ENCODE assay signal across 15 cellular contexts in genomic region chr2:191180712-191181111, GRCh38. TPM values are rescaled to one million over a fixed set of nuclear protein-coding genes. Genes with fewer than 3 reads are reported as not detected.
A peak's percentile ranks its signal among the peaks of the same experiment; 100 is the strongest.
DNase-seq lines count a peak whose midpoint lies in the region; ATAC-seq and TF ChIP-seq lines count a peak whose summit lies in the region.
"Had no signal": no experiment of that assay in that cellular context is flagged by ENCODE, and none has a peak within 500 bp of the region (broad histone marks: within the 10 kb centered on the region; RNA-seq: fewer than 3 reads in every experiment).

No MANE protein-coding gene starts in this region.

- H3K36me3 ChIP-seq in esophagus muscularis mucosa, result no peaks in the 10 kb centered on the region
- H3K36me3 ChIP-seq: Peyer's patch had no signal

- no peaks in the 10 kb centered on the region for H3K36me3 Mint-ChIP-seq in activated naive CD8-positive, alpha-beta T cell treated with anti-CD3 and anti-CD28 coated beads, Interleukin-2, amount 50 U/mL, for 24 hours (ENCODE audit: low read depth)
- no peaks in the 10 kb centered on the region for H3K36me3 Mint-ChIP-seq in activated naive CD8-positive, alpha-beta T cell treated with anti-CD3 and anti-CD28 coated beads for 36 hours
- H3K36me3 Mint-ChIP-seq: activated naive CD8-positive, alpha-beta T cell treated with anti-CD3 and anti-CD28 coated beads, Interleukin-2, amount 10 ng/mL, durations not matched to agents 7 days and 5 days; natural killer cell had no signal

- H3K4me3 ChIP-seq in fibroblast of pulmonary artery (replicated peaks; ENCODE audit: low read depth, low read length) (no peak overlapping the region), esophagus muscularis mucosa (no peak overlapping the region)
- H3K4me3 ChIP-seq: lung, Peyer's patch had no signal

- H3K9me3 Mint-ChIP-seq in activated naive CD8-positive, alpha-beta T cell treated with anti-CD3 and anti-CD28 coated beads, Interleukin-2, amount 50 U/mL, for 24 hours, result no peaks in the 10 kb centered on the region
- H3K9me3 Mint-ChIP-seq in activated naive CD8-positive, alpha-beta T cell treated with anti-CD3 and anti-CD28 coated beads for 36 hours, result no peaks in the 10 kb centered on the region
- peaks cover 0 to 6% of the 10 kb centered on the region in 2 donors for H3K9me3 Mint-ChIP-seq in stimulated activated naive CD8-positive, alpha-beta T cell treated with anti-CD3 and anti-CD28 coated beads, Interleukin-15, amount 100 ng/mL, for 72 hours
- H3K9me3 Mint-ChIP-seq: activated naive CD8-positive, alpha-beta T cell treated with anti-CD3 and anti-CD28 coated beads, Interleukin-2, amount 10 ng/mL, durations not matched to agents 7 days and 5 days; natural killer cell had no signal

- H3K4me1 Mint-ChIP-seq in activated naive CD8-positive, alpha-beta T cell treated with anti-CD3 and anti-CD28 coated beads, Interleukin-2, amount 50 U/mL, for 24 hours, result peaks cover 31% of the 10 kb centered on the region
- peaks cover 28% of the 10 kb centered on the region for H3K4me1 Mint-ChIP-seq in activated naive CD8-positive, alpha-beta T cell treated with anti-CD3 and anti-CD28 coated beads for 36 hours
- H3K4me1 Mint-ChIP-seq in stimulated activated naive CD8-positive, alpha-beta T cell treated with anti-CD3 and anti-CD28 coated beads, Interleukin-15, amount 100 ng/mL, for 72 hours, result peaks cover 46% of the 10 kb centered on the region

- H3K27ac ChIP-seq in esophagus muscularis mucosa (replicated peaks in 1 of 4), result no peak overlapping the region
- H3K27ac ChIP-seq: Peyer's patch had no signal

- no peaks in the 10 kb centered on the region for H3K27me3 Mint-ChIP-seq in activated naive CD8-positive, alpha-beta T cell treated with anti-CD3 and anti-CD28 coated beads, Interleukin-2, amount 50 U/mL, for 24 hours
- no peaks in the 10 kb centered on the region for H3K27me3 Mint-ChIP-seq in activated naive CD8-positive, alpha-beta T cell treated with anti-CD3 and anti-CD28 coated beads for 36 hours
- no peaks in the 10 kb centered on the region for H3K27me3 Mint-ChIP-seq in stimulated activated naive CD8-positive, alpha-beta T cell treated with anti-CD3 and anti-CD28 coated beads, Interleukin-15, amount 100 ng/mL, for 72 hours
- H3K27me3 Mint-ChIP-seq: activated naive CD8-positive, alpha-beta T cell treated with anti-CD3 and anti-CD28 coated beads, Interleukin-2, amount 10 ng/mL, durations not matched to agents 7 days and 5 days had no signal

- H3K4me3 Mint-ChIP-seq in activated naive CD8-positive, alpha-beta T cell treated with anti-CD3 and anti-CD28 coated beads, Interleukin-2, amount 50 U/mL, for 24 hours, result no peak overlapping the region
- H3K4me3 Mint-ChIP-seq in activated naive CD8-positive, alpha-beta T cell treated with anti-CD3 and anti-CD28 coated beads for 36 hours, result no peak overlapping the region
- no peak overlapping the region for H3K4me3 Mint-ChIP-seq in stimulated activated naive CD8-positive, alpha-beta T cell treated with anti-CD3 and anti-CD28 coated beads, Interleukin-15, amount 100 ng/mL, for 72 hours
- H3K4me3 Mint-ChIP-seq: activated naive CD8-positive, alpha-beta T cell treated with anti-CD3 and anti-CD28 coated beads, Interleukin-2, amount 10 ng/mL, durations not matched to agents 7 days and 5 days; natural killer cell had no signal

- TF ChIP-seq POLR2A in esophagus muscularis mucosa (IDR thresholded peaks at IDR 0.05; ENCODE audit: low read depth), result no peak

- TF ChIP-seq CTCF in fibroblast of pulmonary artery (IDR thresholded peaks at IDR 0.05; ENCODE audit: low read length, missing control alignments) (no peak), esophagus muscularis mucosa (IDR thresholded peaks at IDR 0.05) (no peak)

- H3K27me3 ChIP-seq in esophagus muscularis mucosa, result no peaks in the 10 kb centered on the region
- H3K27me3 ChIP-seq: Peyer's patch had no signal

- no peaks in the 10 kb centered on the region for H3K9me3 ChIP-seq in esophagus muscularis mucosa
- H3K9me3 ChIP-seq: Caco-2, Peyer's patch had no signal

- TF ChIP-seq EP300 in esophagus muscularis mucosa (IDR thresholded peaks at IDR 0.05), result no peak

- no peaks in the 10 kb centered on the region for H3K4me1 ChIP-seq in esophagus muscularis mucosa

- no peak overlapping the region for H3K27ac Mint-ChIP-seq in activated naive CD8-positive, alpha-beta T cell treated with anti-CD3 and anti-CD28 coated beads, Interleukin-2, amount 50 U/mL, for 24 hours
- no peak overlapping the region for H3K27ac Mint-ChIP-seq in activated naive CD8-positive, alpha-beta T cell treated with anti-CD3 and anti-CD28 coated beads for 36 hours
- H3K27ac Mint-ChIP-seq in stimulated activated naive CD8-positive, alpha-beta T cell treated with anti-CD3 and anti-CD28 coated beads, Interleukin-15, amount 100 ng/mL, for 72 hours, result peak overlapping the region in 1 of 2 donors; percentile 27
- H3K27ac Mint-ChIP-seq: activated naive CD8-positive, alpha-beta T cell treated with anti-CD3 and anti-CD28 coated beads, Interleukin-2, amount 10 ng/mL, durations not matched to agents 7 days and 5 days; natural killer cell had no signal

- intact Hi-C loops in esophagus muscularis mucosa (cut with DNase I), result no loop called here

- peak; percentile 67 for ATAC-seq in activated naive CD8-positive, alpha-beta T cell treated with anti-CD3 and anti-CD28 coated beads, Interleukin-2, amount 50 U/mL, for 24 hours
- ATAC-seq in stimulated activated naive CD8-positive, alpha-beta T cell treated with anti-CD3 and anti-CD28 coated beads, Interleukin-15, amount 100 ng/mL, for 72 hours, result peak; percentile 58
- ATAC-seq: natural killer cell had no signal

- no peak for DNase-seq in activated naive CD8-positive, alpha-beta T cell treated with anti-CD3 and anti-CD28 coated beads, Interleukin-2, amount 50 U/mL, for 24 hours
- no peak for DNase-seq in activated naive CD8-positive, alpha-beta T cell treated with anti-CD3 and anti-CD28 coated beads for 36 hours
- peak; percentile 73 for DNase-seq in RPMI7951 (ENCODE audit: low read depth)
- peak; percentile 70 for DNase-seq in fibroblast of pulmonary artery (ENCODE audit: low read depth)
- no peak for DNase-seq in stimulated activated naive CD8-positive, alpha-beta T cell treated with anti-CD3 and anti-CD28 coated beads, Interleukin-15, amount 100 ng/mL, for 72 hours
- no peak for DNase-seq in iPS-NIHi7 (ENCODE audit: extremely low spot score)
- DNase-seq in globus pallidus (ENCODE audit: low spot score), result no peak
- DNase-seq in esophagus muscularis mucosa (ENCODE audit: extremely low spot score), result no peak
- DNase-seq: activated CD4-positive, CD25-positive, alpha-beta regulatory T cell treated with anti-CD3 and anti-CD28 coated beads, Interleukin-2, amount 50 U/mL, for 72 hours; activated naive CD8-positive, alpha-beta T cell treated with anti-CD3 and anti-CD28 coated beads, Interleukin-2, amount 10 ng/mL, durations not matched to agents 7 days and 5 days; Caco-2; natural killer cell; NCI-H748 treated with DMSO at 0.1 percent for 48 hours had no signal

RNA-seq across cellular contexts. Expression of gene STAT4, which starts 29.9 kb away (rescaled TPM):
- 10 to 100 TPM; 80.6 to 81.0 TPM for total RNA-seq in activated naive CD8-positive, alpha-beta T cell treated with anti-CD3 and anti-CD28 coated beads for 36 hours
- total RNA-seq in RPMI7951 (2014; rRNA removed; shearing (Covaris generic)), result 0.12 and 0.59 TPM in 2 replicates
- 1 to 10 TPM in 2 of 4 donors, under 1 TPM in 2; 0.26 to 5.4 (median 2.4) TPM for total RNA-seq in esophagus muscularis mucosa

Comparison
In these comparisons a context has a peak if more than half of its experiments do, and no peak if none do; other contexts are left out.
1. DNase-seq: peak in RPMI7951 (single experiment) and fibroblast of pulmonary artery (single experiment); none in activated naive CD8-positive, alpha-beta T cell treated with anti-CD3 and anti-CD28 coated beads, Interleukin-2, amount 50 U/mL, for 24 hours (single experiment), activated naive CD8-positive, alpha-beta T cell treated with anti-CD3 and anti-CD28 coated beads for 36 hours (single experiment), stimulated activated naive CD8-positive, alpha-beta T cell treated with anti-CD3 and anti-CD28 coated beads, Interleukin-15, amount 100 ng/mL, for 72 hours (0 of 2), iPS-NIHi7 (single experiment), globus pallidus (single experiment) and esophagus muscularis mucosa (single experiment).
2. RNA of gene STAT4, which starts 29.9 kb away (total RNA-seq): 80.6 to 81.0 TPM in activated naive CD8-positive, alpha-beta T cell treated with anti-CD3 and anti-CD28 coated beads for 36 hours; 0.26 to 5.4 TPM in esophagus muscularis mucosa and 0.12 to 0.59 TPM in RPMI7951; every median in the first group is over 10 times any median in the second.